ENCODE assay signal across 10 cellular contexts in the genomic region with DNA sequence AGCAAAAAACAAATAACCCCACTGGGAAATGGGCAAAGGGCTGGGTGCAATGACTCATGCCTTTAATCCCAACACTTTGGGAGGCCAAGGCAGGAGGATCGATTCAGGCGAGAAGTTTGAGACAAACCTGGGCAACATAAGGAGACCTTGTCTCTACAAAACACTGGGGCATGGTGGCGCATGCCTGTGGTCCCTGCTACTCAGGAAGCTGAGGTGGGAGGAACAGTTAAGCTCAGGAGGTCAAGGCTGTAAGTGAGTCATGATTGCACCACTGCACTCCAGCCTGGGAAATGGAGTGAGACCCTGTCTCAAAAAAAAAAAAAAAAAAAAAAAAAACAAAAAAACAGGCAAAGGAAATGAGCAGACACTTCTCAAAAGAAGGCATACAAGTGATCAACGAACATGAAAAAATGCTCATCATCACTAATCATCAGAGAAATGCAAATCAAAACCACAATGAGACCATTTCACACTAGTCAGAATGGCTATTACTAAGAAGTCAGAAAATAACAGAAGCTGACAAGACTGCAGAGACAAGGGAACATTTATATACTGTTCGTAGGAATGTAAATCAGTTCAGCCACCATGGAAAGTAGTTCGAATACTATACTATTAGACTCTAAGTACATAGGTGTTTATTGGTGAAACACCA. TPM values are rescaled to one million over a fixed set of nuclear protein-coding genes. Genes with fewer than 3 reads are reported as not detected.
A peak's percentile ranks its signal among the peaks of the same experiment; 100 is the strongest.
DNase-seq lines count a peak whose midpoint lies in the region; ATAC-seq and TF ChIP-seq lines count a peak whose summit lies in the region.
"Had no signal": no experiment of that assay in that cellular context is flagged by ENCODE, and none has a peak within 500 bp of the region (broad histone marks: within the 10 kb centered on the region; RNA-seq: fewer than 3 reads in every experiment).

No MANE protein-coding gene starts in this region.

- no peaks in the 10 kb centered on the region for H3K27me3 ChIP-seq in endodermal cell (ENCODE audit: control insufficient read depth, insufficient read depth, low read length, poor library complexity, severe bottlenecking)

- peak; percentile 55 for DNase-seq in CD14-positive monocyte (ENCODE audit: low spot score)
- peak; percentile 22 for DNase-seq in UCSD-AML1 (lab: John Stamatoyannopoulos, UW; ENCODE audit: unreplicated experiment)
- DNase-seq in amniotic stem cell (lab: John Stamatoyannopoulos, UW), result no peak
- DNase-seq in endodermal cell, result no peak
- DNase-seq in activated CD4-positive, alpha-beta T cell treated with anti-CD3 and anti-CD28 coated beads, Interleukin-2, amount 50 U/mL, for 1 hour, result no peak
- DNase-seq in retina, result no peak
- DNase-seq: occipital lobe had no signal

- ATAC-seq in GM19455 (IDR thresholded peaks at IDR 0.05; ENCODE audit: unreplicated experiment) (peak; percentile 72), HG03175 (IDR thresholded peaks at IDR 0.05; ENCODE audit: unreplicated experiment) (peak; percentile 86)

- intact Hi-C loops in CD14-positive monocyte (cut with micrococcal nuclease), result no loop called here

- TF ChIP-seq CTCF in CD14-positive monocyte (IDR thresholded peaks at IDR 0.05), result no peak
- no peak for TF ChIP-seq CTCF in endodermal cell (conservative IDR thresholded peaks at IDR 0.05)

- H3K9me3 ChIP-seq in endodermal cell (ENCODE audit: control insufficient read depth, low read length), result no peaks in the 10 kb centered on the region

- H3K4me1 ChIP-seq in endodermal cell (ENCODE audit: control insufficient read depth, insufficient read depth, low read length), result no peaks in the 10 kb centered on the region

- H3K27ac Mint-ChIP-seq in CD14-positive monocyte, result peak overlapping the region; percentile 40 to 85 (median 46)
- no peak overlapping the region for H3K27ac Mint-ChIP-seq in endodermal cell
- H3K27ac Mint-ChIP-seq: activated T-helper 1 cell treated with anti-CD3 and anti-CD28 coated beads, Interleukin-12 subunit alpha, Interleukin-12 subunit beta, Interleukin-2, Interleukin-4 antibody, amounts not matched to agents 30 ng/mL and 10 ng/mL and 1 ng/mL, durations not matched to agents 14 hours and 24 hours and 36 hours had no signal

- H3K36me3 ChIP-seq in endodermal cell (ENCODE audit: control insufficient read depth, insufficient read depth, low read length), result no peaks in the 10 kb centered on the region

- H3K27me3 Mint-ChIP-seq in CD14-positive monocyte (ENCODE audit: low read depth in 3 of 3) (peaks cover 0 to 7% (median 0%) of the 10 kb centered on the region in 3 donors), endodermal cell (ENCODE audit: insufficient read depth) (peaks cover 3% of the 10 kb centered on the region)

- H3K9me3 Mint-ChIP-seq in CD14-positive monocyte (peaks cover 0 to 4% (median 0%) of the 10 kb centered on the region in 7 donors), endodermal cell (no peaks in the 10 kb centered on the region)
- H3K9me3 Mint-ChIP-seq: activated T-helper 1 cell treated with anti-CD3 and anti-CD28 coated beads, Interleukin-12 subunit alpha, Interleukin-12 subunit beta, Interleukin-2, Interleukin-4 antibody, amounts not matched to agents 30 ng/mL and 10 ng/mL and 1 ng/mL, durations not matched to agents 14 hours and 24 hours and 36 hours had no signal

- H3K9ac ChIP-seq in endodermal cell (ENCODE audit: extremely low read depth, low read length, poor library complexity, severe bottlenecking), result no peak overlapping the region

- no peak overlapping the region for H3K4me3 Mint-ChIP-seq in CD14-positive monocyte
- H3K4me3 Mint-ChIP-seq in endodermal cell, result no peak overlapping the region
- H3K4me3 Mint-ChIP-seq: activated T-helper 1 cell treated with anti-CD3 and anti-CD28 coated beads, Interleukin-12 subunit alpha, Interleukin-12 subunit beta, Interleukin-2, Interleukin-4 antibody, amounts not matched to agents 30 ng/mL and 10 ng/mL and 1 ng/mL, durations not matched to agents 14 hours and 24 hours and 36 hours had no signal

- 89 to 92% methylated on average over 5 to 6 of the region's 6 CpGs for WGBS in endodermal cell (ENCODE audit: insufficient coverage in 1 of 2, insufficient read length in 1 of 2), 2 experiments

- H3K4me1 Mint-ChIP-seq in CD14-positive monocyte, result peaks cover 13% of the 10 kb centered on the region
- no peaks in the 10 kb centered on the region for H3K4me1 Mint-ChIP-seq in endodermal cell

- no peak overlapping the region for H3K4me3 ChIP-seq in endodermal cell (ENCODE audit: low read length)

- no peak overlapping the region for H3K27ac ChIP-seq in endodermal cell (ENCODE audit: low read depth, low read length)

- no peaks in the 10 kb centered on the region for H3K36me3 Mint-ChIP-seq in CD14-positive monocyte
- H3K36me3 Mint-ChIP-seq in endodermal cell (ENCODE audit: low read depth), result no peaks in the 10 kb centered on the region

RNA-seq across cellular contexts. Expression of a gene that starts 48.2 kb away (rescaled TPM):
- polyA plus RNA-seq in CD14-positive monocyte, result 100 to 1,000 TPM; 169 to 242 TPM
- total RNA-seq in endodermal cell, result 10 to 100 TPM; 27.3 to 47.7 TPM
- polyA plus RNA-seq in endodermal cell (2013, experiment 1 of 2), result 24.4 TPM
- 19.0 TPM for polyA plus RNA-seq in endodermal cell (2013, experiment 2 of 2)

Comparison
In these comparisons a context has a peak if more than half of its experiments do, and no peak if none do; other contexts are left out.
1. DNase-seq: peak in CD14-positive monocyte (single experiment) and UCSD-AML1 (single experiment); none in amniotic stem cell (single experiment), endodermal cell (single experiment), activated CD4-positive, alpha-beta T cell treated with anti-CD3 and anti-CD28 coated beads, Interleukin-2, amount 50 U/mL, for 1 hour (single experiment) and retina (single experiment).